In genomic region chr2:46814160-46814559, GRCh38 we compare ENCODE assay signal across 10 cellular contexts.
DNase-seq lines count a peak whose midpoint lies in the region; ATAC-seq, FAIRE-seq and TF ChIP-seq lines count a peak whose summit lies in the region.
"Had no signal": no experiment of that assay in that cellular context is flagged by ENCODE, and none has a peak within 500 bp of the region (broad histone marks: within the 10 kb centered on the region; RNA-seq: fewer than 3 reads in every experiment).

No MANE protein-coding gene starts in this region.

- H3K4me3 Mint-ChIP-seq in HFFc6 = no peak overlapping the region
- H3K4me3 Mint-ChIP-seq: neural crest cell had no signal

- H3K36me3 Mint-ChIP-seq in HFFc6 (ENCODE audit: low read depth) = peaks cover 7% of the 10 kb centered on the region; the same call in 1 of the 2 replicates

- FAIRE-seq in kidney (lab: Jason Lieb, UNC) = no peak

- H3K4me1 ChIP-seq in kidney (ENCODE audit: control insufficient read depth in 1 of 2, insufficient read depth in 1 of 2, low read depth in 1 of 2, low read length in 2 of 2) = peaks cover 12 to 30% of the 10 kb centered on the region in 2 donors

- no peak for DNase-seq in HFFc6
- DNase-seq in cardiac fibroblast (ENCODE audit: low read depth in 2 of 2) = peak; percentile 84 to 98
- peak; percentile 97 for DNase-seq in kidney
- no peak for DNase-seq in NCI-H2196 (lab: John Stamatoyannopoulos, UW; ENCODE audit: unreplicated experiment)
- DNase-seq in stimulated activated CD4-positive, alpha-beta T cell treated with anti-CD3 and anti-CD28 coated beads, Interleukin-1b, Interleukin-23, amount 100 ng/mL, for 48 hours = no peak
- DNase-seq: NCI-H1105 treated with DMSO at 0.1 percent for 48 hours had no signal

- no peaks in the 10 kb centered on the region for H3K9me3 ChIP-seq in kidney (ENCODE audit: control insufficient read depth in 1 of 2, low read length in 2 of 2)

- H3K4me3 ChIP-seq in cardiac fibroblast (replicated peaks in 1 of 2; ENCODE audit: low read depth in 2 of 2, low read length in 2 of 2) = no peak overlapping the region
- H3K4me3 ChIP-seq in kidney (ENCODE audit: low read length in 2 of 2) = no peak overlapping the region
- no peak overlapping the region for H3K4me3 ChIP-seq in skin epidermis

- no peaks in the 10 kb centered on the region for H3K36me3 ChIP-seq in kidney (ENCODE audit: control insufficient read depth in 1 of 2, insufficient read depth in 2 of 2, low read length in 2 of 2)

- H3K27me3 Mint-ChIP-seq in HFFc6 (ENCODE audit: insufficient read depth) = peaks cover 3% of the 10 kb centered on the region; the same call in 1 of the 2 replicates

- no peaks in the 10 kb centered on the region for H3K9me3 Mint-ChIP-seq in HFFc6
- H3K9me3 Mint-ChIP-seq: neural crest cell had no signal

- TF ChIP-seq CTCF in HFFc6 (IDR thresholded peaks at IDR 0.05) (no peak), cardiac fibroblast (IDR thresholded peaks at IDR 0.05; ENCODE audit: low read depth, low read length) (no peak), kidney (IDR thresholded peaks at IDR 0.05; ENCODE audit: borderline replicate concordance, extremely low read depth, insufficient read depth) (no peak)

- 0 out of 2 replicates have a peak overlapping the region, but pooled peaks have one; percentile 6 for H3K27ac Mint-ChIP-seq in HFFc6

- no peak for ATAC-seq in GM19397 (IDR thresholded peaks at IDR 0.05; ENCODE audit: unreplicated experiment)
- no peak for ATAC-seq in HG03460 (IDR thresholded peaks at IDR 0.05; ENCODE audit: unreplicated experiment)

- H3K4me1 Mint-ChIP-seq in HFFc6 (ENCODE audit: low read depth) = peaks cover 45% of the 10 kb centered on the region

- intact Hi-C loops in kidney (cut with DNase I) = no loop called here

- H3K9ac ChIP-seq in kidney (ENCODE audit: low read length in 2 of 2) = peak overlapping the region in 1 of 2 donors; percentile 27

- H3K27ac ChIP-seq in kidney (ENCODE audit: low read depth in 2 of 2, low read length in 2 of 2) (peak overlapping the region; percentile 80 to 90), skin epidermis (peak overlapping the region in 17 of 21 experiments; percentile 23 to 92 (median 72))

Comparison
In these comparisons a context has a peak if more than half of its experiments do, and no peak if none do; other contexts are left out.
1. DNase-seq: peak in cardiac fibroblast (2 of 2) and kidney (single experiment); none in HFFc6 (single experiment), NCI-H2196 (single experiment) and stimulated activated CD4-positive, alpha-beta T cell treated with anti-CD3 and anti-CD28 coated beads, Interleukin-1b, Interleukin-23, amount 100 ng/mL, for 48 hours (single experiment).